ENCODE assay signal across 8 cellular contexts in the genomic region with DNA sequence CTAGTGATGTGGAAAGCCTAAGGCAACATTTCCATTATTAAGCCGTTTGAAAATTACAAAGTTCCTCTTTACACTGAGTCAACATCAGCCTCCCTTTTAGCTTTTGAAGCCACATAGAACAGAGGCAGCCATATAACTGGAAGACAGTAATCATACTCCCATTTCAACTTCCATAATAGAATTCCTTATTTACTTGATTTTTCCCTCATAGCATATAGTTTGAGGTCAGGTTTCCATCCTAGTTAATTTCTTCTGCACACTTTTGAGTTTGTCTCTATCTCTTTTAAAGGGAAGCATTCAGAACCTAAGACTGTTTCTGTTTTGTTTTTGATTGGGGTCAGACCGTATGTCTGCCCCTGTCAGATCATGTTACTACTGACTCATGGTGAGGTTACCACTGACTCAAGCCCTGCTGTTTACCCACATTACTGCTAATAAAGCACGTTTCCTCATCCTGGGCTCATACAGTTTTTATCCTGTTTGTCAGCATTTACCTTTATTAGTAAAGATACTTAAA.
DNase-seq lines count a peak whose midpoint lies in the region; ATAC-seq, FAIRE-seq and TF ChIP-seq lines count a peak whose summit lies in the region.

No MANE protein-coding gene starts in this region.

- H3K4me2 ChIP-seq in GM23338, result no peak overlapping the region
- H3K4me2 ChIP-seq in K562 (ENCODE audit: insufficient read depth, low read length), result no peak overlapping the region

- H3K4me3 Mint-ChIP-seq in GM23338, result no peak overlapping the region

- TF ChIP-seq CTCF in GM23338 (conservative IDR thresholded peaks at IDR 0.05; ENCODE audit: low read depth in 2 of 2) (no peak), K562 (IDR thresholded peaks at IDR 0.05 in 2 of 3, conservative IDR thresholded peaks at IDR 0.05 in 1 of 3; ENCODE audit: insufficient read depth in 2 of 3, low read depth in 1 of 3, low read length in 3 of 3) (0 out of 6 replicates have a peak, but pooled peaks of 1 of the 3 experiments have one; percentile 2), BE2C (IDR thresholded peaks at IDR 0.05; ENCODE audit: low read depth, low read length) (no peak)

- no peak overlapping the region for H3K9ac ChIP-seq in K562 (ENCODE audit: insufficient read depth in 1 of 2, low read depth in 2 of 2, low read length in 2 of 2)

- CTCF ChIA-PET in K562 (lab: Yijun Ruan, JAX; ENCODE audit: low intra/inter-chr PET ratio), result no interaction called here

- H3K27ac Mint-ChIP-seq in GM23338, result peak overlapping the region; percentile 48; the same call in 1 of the 2 replicates

- no peaks in the 10 kb centered on the region for H4K20me1 ChIP-seq in GM23338 (replicated peaks; ENCODE audit: insufficient read depth)
- H4K20me1 ChIP-seq in K562 (replicated peaks; ENCODE audit: control insufficient read depth, insufficient read depth, low read length), result no peaks in the 10 kb centered on the region

- H3K36me3 ChIP-seq in GM23338 (ENCODE audit: insufficient read depth), result peaks cover 7% of the 10 kb centered on the region; the same call in 1 of the 2 replicates
- H3K36me3 ChIP-seq in K562 (ENCODE audit: control insufficient read depth, insufficient read depth, low read length), result no peaks in the 10 kb centered on the region
- no peaks in the 10 kb centered on the region for H3K36me3 ChIP-seq in HAP-1 (replicated peaks)
- H3K36me3 ChIP-seq in BE2C, result no peaks in the 10 kb centered on the region

- peaks cover 11% of the 10 kb centered on the region for H3K27me3 Mint-ChIP-seq in GM23338 (ENCODE audit: insufficient read depth, low read depth, poor library complexity)

- H3K27me3 ChIP-seq in GM23338 (ENCODE audit: insufficient read depth) (no peaks in the 10 kb centered on the region), K562 (ENCODE audit: control insufficient read depth in 2 of 2, insufficient read depth in 2 of 2, low read length in 2 of 2) (no peaks in the 10 kb centered on the region), HAP-1 (ENCODE audit: low read depth) (no peaks in the 10 kb centered on the region), BE2C (no peaks in the 10 kb centered on the region)

- peak; percentile 26 for FAIRE-seq in K562 (lab: Jason Lieb, UNC)

- H3K9me1 ChIP-seq in K562 (ENCODE audit: control insufficient read depth, insufficient read depth, low read length), result no peaks in the 10 kb centered on the region

- in situ Hi-C loops in K562 (cut with MboI), result loop anchor here (10.0 kb wide), 1 partner anchor 310 kb away; no protein-coding TSS in a partner anchor
- in situ Hi-C loops in HAP-1 (cut with MboI; ENCODE audit: low sequenced_read_pairs), result loop anchor here (10.0 kb wide), 1 partner anchor 520 kb away; no protein-coding TSS in a partner anchor

- H3K36me3 Mint-ChIP-seq in GM23338 (ENCODE audit: low read depth), result peaks cover 22% of the 10 kb centered on the region

- 0% methylated on average over 3 of the region's 3 CpGs for WGBS in K562 (ENCODE audit: insufficient coverage, low coverage, missing lambda C conversion rate)

- H3K9me3 ChIP-seq in K562 (replicated peaks; ENCODE audit: control insufficient read depth, insufficient read depth, low read depth, low read length), result no peaks in the 10 kb centered on the region
- no peaks in the 10 kb centered on the region for H3K9me3 ChIP-seq in HAP-1
- H3K9me3 ChIP-seq in BE2C, result no peaks in the 10 kb centered on the region

- H2AFZ ChIP-seq in GM23338 (no peak overlapping the region), K562 (ENCODE audit: low read depth, low read length) (peak overlapping the region; percentile 11; the same call in 1 of the 2 replicates)

- no peak overlapping the region for H3K4me3 ChIP-seq in GM23338
- no peak overlapping the region for H3K4me3 ChIP-seq in K562
- no peak overlapping the region for H3K4me3 ChIP-seq in HAP-1
- no peak overlapping the region for H3K4me3 ChIP-seq in BE2C (ENCODE audit: low read depth, low read length)

- POLR2A ChIA-PET in K562 (lab: Yijun Ruan, JAX), result interaction anchor here (1.3 kb wide), 1 partner anchor 299 kb away, joined by 5 read pairs; no protein-coding TSS in a partner anchor

- H3K27ac ChIP-seq in GM23338 (ENCODE audit: low read depth), result no peak overlapping the region
- H3K27ac ChIP-seq in K562 (ENCODE audit: extremely low read depth, low read depth, low read length), result peak overlapping the region; percentile 6; the same call in 1 of the 3 replicates

- no peak for TF ChIP-seq POLR2A in K562 (conservative IDR thresholded peaks at IDR 0.05)

- peaks cover 19% of the 10 kb centered on the region for H3K9me3 Mint-ChIP-seq in GM23338

- intact Hi-C loops in K562 (cut with micrococcal nuclease), result loop anchor here (5.0 to 10.0 kb wide), 2 partner anchors 140 to 308 kb away; no protein-coding TSS in a partner anchor

- H3K9me2 ChIP-seq in GM23338 (ENCODE audit: insufficient read depth), result peaks cover 7% of the 10 kb centered on the region

- H3K4me1 Mint-ChIP-seq in GM23338, result peaks cover 44% of the 10 kb centered on the region

- DNase-seq in GM03348 (ENCODE audit: low spot score), result peak; percentile 82
- DNase-seq in GM23338 (ENCODE audit: low spot score), result no peak
- peak; percentile 20 for DNase-seq in NCI-H2196 (lab: John Stamatoyannopoulos, UW; ENCODE audit: unreplicated experiment)
- DNase-seq in K562 (ENCODE audit: extremely low read depth in 1 of 4, low spot score in 3 of 4), result peak in 2 of 4 experiments; percentile 27 to 45
- DNase-seq in pons (ENCODE audit: low spot score), result peak; percentile 11
- DNase-seq in HAP-1 (ENCODE audit: low spot score in 2 of 2), result no peak
- DNase-seq in BE2C, result no peak
- no peak for DNase-seq in cerebellum (ENCODE audit: low spot score)

- ATAC-seq in GM23338 (no peak), K562 (peak; percentile 76)

- no peaks in the 10 kb centered on the region for H3F3A ChIP-seq in GM23338 (replicated peaks; ENCODE audit: low read depth)

- BruUV-seq in K562 (replicated peaks; lab: Mats Ljungman, UMichigan), result no TSS peak

- TF ChIP-seq RAD21 in K562 (CRISPR knock-in tag; conservative IDR thresholded peaks at IDR 0.05 in 1 of 2, IDR thresholded peaks at IDR 0.05 in 1 of 2), result no peak

- H3K4me1 ChIP-seq in GM23338 (ENCODE audit: insufficient read depth) (peaks cover 17% of the 10 kb centered on the region; the same call in 1 of the 2 replicates), K562 (replicated peaks in 1 of 2; ENCODE audit: control insufficient read depth in 2 of 2, insufficient read depth in 2 of 2, low read length in 2 of 2) (peaks cover 0 to 11% of the 10 kb centered on the region in 2 experiments; a peak in 3 of 5 replicates), HAP-1 (peaks cover 16% of the 10 kb centered on the region), BE2C (peaks cover 3% of the 10 kb centered on the region; the same call in 1 of the 2 replicates)

- TF ChIP-seq EP300 in K562 (IDR thresholded peaks at IDR 0.05; ENCODE audit: low read length), result peak; percentile 16; the same call in 1 of the 2 replicates

- 0 out of 2 replicates have a peak, but pooled peaks cover 8% of the 10 kb centered on the region for H3K79me2 ChIP-seq in GM23338 (replicated peaks; ENCODE audit: insufficient read depth)
- H3K79me2 ChIP-seq in K562 (ENCODE audit: control insufficient read depth, insufficient read depth, low read length), result no peaks in the 10 kb centered on the region

TF ChIP-seq in GM23338, 12 proteins besides CTCF, POLR2A, EP300 and RAD21:
- TF ChIP-seq NANOG (IDR thresholded peaks at IDR 0.05; ENCODE audit: borderline replicate concordance) (no peak), STAT1 (IDR thresholded peaks at IDR 0.05; ENCODE audit: unreplicated experiment) (no peak)

TF ChIP-seq in K562, 482 proteins besides CTCF, POLR2A, EP300 and RAD21 (continues in another document):
- TF ChIP-seq, protein P1, sequence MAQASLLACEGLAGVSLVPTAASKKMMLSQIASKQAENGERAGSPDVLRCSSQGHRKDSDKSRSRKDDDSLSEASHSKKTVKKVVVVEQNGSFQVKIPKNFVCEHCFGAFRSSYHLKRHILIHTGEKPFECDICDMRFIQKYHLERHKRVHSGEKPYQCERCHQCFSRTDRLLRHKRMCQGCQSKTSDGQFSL (CRISPR knock-in tag; IDR thresholded peaks at IDR 0.05), result no peak
- TF ChIP-seq, protein P1 (tag; IDR thresholded peaks at IDR 0.05), result no peak
- no peak for TF ChIP-seq HDAC1 (IDR thresholded peaks at IDR 0.05)
- peak; percentile 86; the same call in 1 of the 2 replicates for TF ChIP-seq LEF1 (IDR thresholded peaks at IDR 0.05)
- TF ChIP-seq FOXO4 (CRISPR knock-in tag; IDR thresholded peaks at IDR 0.05), result no peak
- TF ChIP-seq FOSL1 (tag; conservative IDR thresholded peaks at IDR 0.05), result peak; percentile 98
- TF ChIP-seq RBM25 (IDR thresholded peaks at IDR 0.05; ENCODE audit: low read depth, low read length, severe bottlenecking), result no peak
- TF ChIP-seq PKNOX1 (IDR thresholded peaks at IDR 0.05), result peak; percentile 77

Comparison
In these comparisons a context has a peak if more than half of its experiments do, and no peak if none do; other contexts are left out.
1. DNase-seq: peak in GM03348 (single experiment), NCI-H2196 (single experiment) and pons (single experiment); none in GM23338 (single experiment), HAP-1 (0 of 2), BE2C (single experiment) and cerebellum (single experiment).